8 cellular contexts compared by ENCODE assay signal in genomic region chr3:65963787-65964707, GRCh38.
A peak's percentile ranks its signal among the peaks of the same experiment; 100 is the strongest.
DNase-seq lines count a peak whose midpoint lies in the region; ATAC-seq, FAIRE-seq and TF ChIP-seq lines count a peak whose summit lies in the region.

No MANE protein-coding gene starts in this region.

- no peak for TF ChIP-seq RAD21 in A549 (conservative IDR thresholded peaks at IDR 0.05 in 1 of 2, IDR thresholded peaks at IDR 0.05 in 1 of 2)

- no peaks in the 10 kb centered on the region for H3K9me3 Mint-ChIP-seq in T-helper 2 cell treated with Interferon-gamma antibody and Interleukin-4, amounts not matched to agents 5 μg/mL and 100 μg/mL, for 36 hours

- H3K4me1 ChIP-seq in A549 (peaks cover 24% of the 10 kb centered on the region), colonic mucosa (no peaks in the 10 kb centered on the region)

- H3K4me1 Mint-ChIP-seq in T-helper 2 cell treated with Interferon-gamma antibody and Interleukin-4, amounts not matched to agents 5 μg/mL and 100 μg/mL, for 36 hours (ENCODE audit: low read depth): peaks cover 16% of the 10 kb centered on the region

- H3K4me2 ChIP-seq in A549: peak overlapping the region; percentile 89

- no peaks in the 10 kb centered on the region for H3K27me3 Mint-ChIP-seq in T-helper 2 cell treated with Interferon-gamma antibody and Interleukin-4, amounts not matched to agents 5 μg/mL and 100 μg/mL, for 36 hours (ENCODE audit: low read depth)

- intact Hi-C loops in colonic mucosa (cut with DNase I): no loop called here

- H3K4me3 ChIP-seq in A549 (peak overlapping the region; percentile 13; the same call in 1 of the 3 replicates), colonic mucosa (no peak overlapping the region)

- no peak for TF ChIP-seq POLR2A in A549 (IDR thresholded peaks at IDR 0.05; ENCODE audit: low read length)

- H3K27ac ChIP-seq in A549 (peak overlapping the region; percentile 73 to 84), colonic mucosa (no peak overlapping the region)

- CTCF ChIA-PET in A549 (lab: Yijun Ruan, JAX): interaction anchor here (1.7 kb wide), 1 partner anchor 175 kb away, joined by 3 read pairs; no protein-coding TSS in a partner anchor

- ATAC-seq in A549 (peak; percentile 92 to 97), GM18907 (IDR thresholded peaks at IDR 0.05; ENCODE audit: unreplicated experiment) (peak; percentile 97), HG03045 (IDR thresholded peaks at IDR 0.05; ENCODE audit: unreplicated experiment) (peak; percentile 90)
- peak; percentile 92 for ATAC-seq in stimulated activated naive CD8-positive, alpha-beta T cell treated with anti-CD3 and anti-CD28 coated beads, Interleukin-15, Interleukin-2, amounts not matched to agents 100 U/mL and 50 U/mL, for 24 hours

- H3K36me3 ChIP-seq in colonic mucosa: no peaks in the 10 kb centered on the region

- peak overlapping the region; percentile 43 for H3K27ac Mint-ChIP-seq in T-helper 2 cell treated with Interferon-gamma antibody and Interleukin-4, amounts not matched to agents 5 μg/mL and 100 μg/mL, for 36 hours

- POLR2A ChIA-PET in A549 (lab: Yijun Ruan, JAX): no interaction called here

- WGBS in A549 (ENCODE audit: missing lambda C conversion rate): 15% methylated on average over 5 of the region's 5 CpGs

- H3K9ac ChIP-seq in colonic mucosa (ENCODE audit: low read depth in 2 of 2, low read length in 2 of 2): no peak overlapping the region

- no peak for FAIRE-seq in A549 (lab: Jason Lieb, UNC)

- DNase-seq in A549 (ENCODE audit: low read depth in 1 of 2, low spot score in 1 of 2) (peak; percentile 58 to 64), hepatic stellate cell (ENCODE audit: low spot score) (peak; percentile 62), KG1 (lab: John Stamatoyannopoulos, UW) (no peak), colonic mucosa (no peak)
- peak; percentile 53 for DNase-seq in T-helper 2 cell treated with Interferon-gamma antibody and Interleukin-4, amounts not matched to agents 5 μg/mL and 100 μg/mL, for 36 hours (ENCODE audit: low spot score)
- DNase-seq in stimulated activated naive CD8-positive, alpha-beta T cell treated with anti-CD3 and anti-CD28 coated beads, Interleukin-15, Interleukin-2, amounts not matched to agents 100 U/mL and 50 U/mL, for 24 hours: peak; percentile 57

- H3K9me3 ChIP-seq in A549: no peaks in the 10 kb centered on the region
- H3K9me3 ChIP-seq in colonic mucosa: no peaks in the 10 kb centered on the region

- TF ChIP-seq CTCF in A549 (IDR thresholded peaks at IDR 0.05) (no peak), colonic mucosa (IDR thresholded peaks at IDR 0.05) (no peak)

- H3K36me3 Mint-ChIP-seq in T-helper 2 cell treated with Interferon-gamma antibody and Interleukin-4, amounts not matched to agents 5 μg/mL and 100 μg/mL, for 36 hours (ENCODE audit: low read depth): no peaks in the 10 kb centered on the region

- H3K4me3 Mint-ChIP-seq in T-helper 2 cell treated with Interferon-gamma antibody and Interleukin-4, amounts not matched to agents 5 μg/mL and 100 μg/mL, for 36 hours: peak overlapping the region; percentile 17

- TF ChIP-seq EP300 in A549 (IDR thresholded peaks at IDR 0.05): no peak

- H3K27me3 ChIP-seq in colonic mucosa: no peaks in the 10 kb centered on the region

TF ChIP-seq in A549, 52 proteins besides CTCF, POLR2A, EP300 and RAD21 (continues in another document):
- no peak for TF ChIP-seq NR3C1 (IDR thresholded peaks at IDR 0.05)
- no peak for TF ChIP-seq HES2 (IDR thresholded peaks at IDR 0.05)
- peak in 1 of 2 experiments; percentile 45; a peak in 1 of 5 replicates for TF ChIP-seq JUN (IDR thresholded peaks at IDR 0.05)
- no peak for TF ChIP-seq PHF8 (IDR thresholded peaks at IDR 0.05; ENCODE audit: borderline replicate concordance, low read depth)
- TF ChIP-seq HOXA7 (CRISPR knock-in tag; IDR thresholded peaks at IDR 0.05): no peak
- no peak for TF ChIP-seq EHMT2 (IDR thresholded peaks at IDR 0.05; ENCODE audit: low read depth)
- TF ChIP-seq ATOH8 (CRISPR knock-in tag; IDR thresholded peaks at IDR 0.05; ENCODE audit: low read depth): no peak
- TF ChIP-seq BHLHE40 (IDR thresholded peaks at IDR 0.05; ENCODE audit: low read depth, low read length): no peak
- no peak for TF ChIP-seq HMGXB4 (CRISPR knock-in tag; IDR thresholded peaks at IDR 0.05; ENCODE audit: borderline replicate concordance)
- TF ChIP-seq FOSL2 (IDR thresholded peaks at IDR 0.05): peak; percentile 65
- TF ChIP-seq FOSL2 (CRISPR knock-in tag; IDR thresholded peaks at IDR 0.05): peak; percentile 88
- TF ChIP-seq ZFP36 (IDR thresholded peaks at IDR 0.05; ENCODE audit: borderline replicate concordance, partially characterized antibody): no peak
- no peak for TF ChIP-seq HEYL (CRISPR knock-in tag; IDR thresholded peaks at IDR 0.05)
- no peak for TF ChIP-seq TFCP2L1 (CRISPR knock-in tag; IDR thresholded peaks at IDR 0.05)
- no peak for TF ChIP-seq SREBF2 (IDR thresholded peaks at IDR 0.05)
- no peak for TF ChIP-seq E2F6 (IDR thresholded peaks at IDR 0.05; ENCODE audit: borderline replicate concordance, low read depth)
- TF ChIP-seq CHD4 (IDR thresholded peaks at IDR 0.05; ENCODE audit: borderline replicate concordance): no peak
- TF ChIP-seq JUNB (IDR thresholded peaks at IDR 0.05): peak; percentile 72
- no peak for TF ChIP-seq KDM5A (IDR thresholded peaks at IDR 0.05)
- TF ChIP-seq HOXB13 (CRISPR knock-in tag; IDR thresholded peaks at IDR 0.05; ENCODE audit: low read depth): no peak
- no peak for TF ChIP-seq RNF2 (IDR thresholded peaks at IDR 0.05; ENCODE audit: borderline replicate concordance, low read depth)
- no peak for TF ChIP-seq TP53 (CRISPR knock-in tag; IDR thresholded peaks at IDR 0.05)
- 0 out of 4 replicates have a peak, but pooled peaks of 1 of the 2 experiments have one; percentile 26 for TF ChIP-seq CEBPB (IDR thresholded peaks at IDR 0.05)
- no peak for TF ChIP-seq ZC3H11A (IDR thresholded peaks at IDR 0.05)
- no peak for TF ChIP-seq MYC (IDR thresholded peaks at IDR 0.05; ENCODE audit: borderline replicate concordance, low read length)
- peak; percentile 22; the same call in 1 of the 2 replicates for TF ChIP-seq ESRRA (IDR thresholded peaks at IDR 0.05; ENCODE audit: borderline replicate concordance, low read length)
- no peak for TF ChIP-seq REST (IDR thresholded peaks at IDR 0.05)

Comparison
In these comparisons a context has a peak if more than half of its experiments do, and no peak if none do; other contexts are left out.
1. DNase-seq: peak in A549 (2 of 2), T-helper 2 cell treated with Interferon-gamma antibody and Interleukin-4, amounts not matched to agents 5 μg/mL and 100 μg/mL, for 36 hours (single experiment), hepatic stellate cell (single experiment) and stimulated activated naive CD8-positive, alpha-beta T cell treated with anti-CD3 and anti-CD28 coated beads, Interleukin-15, Interleukin-2, amounts not matched to agents 100 U/mL and 50 U/mL, for 24 hours (single experiment); none in KG1 (single experiment) and colonic mucosa (single experiment).
2. Peak in every context shown above with its lines, with median percentiles within 50 percentile points of each other: ATAC-seq.